ENCODE assay signal across 2 cellular contexts in the genomic region with DNA sequence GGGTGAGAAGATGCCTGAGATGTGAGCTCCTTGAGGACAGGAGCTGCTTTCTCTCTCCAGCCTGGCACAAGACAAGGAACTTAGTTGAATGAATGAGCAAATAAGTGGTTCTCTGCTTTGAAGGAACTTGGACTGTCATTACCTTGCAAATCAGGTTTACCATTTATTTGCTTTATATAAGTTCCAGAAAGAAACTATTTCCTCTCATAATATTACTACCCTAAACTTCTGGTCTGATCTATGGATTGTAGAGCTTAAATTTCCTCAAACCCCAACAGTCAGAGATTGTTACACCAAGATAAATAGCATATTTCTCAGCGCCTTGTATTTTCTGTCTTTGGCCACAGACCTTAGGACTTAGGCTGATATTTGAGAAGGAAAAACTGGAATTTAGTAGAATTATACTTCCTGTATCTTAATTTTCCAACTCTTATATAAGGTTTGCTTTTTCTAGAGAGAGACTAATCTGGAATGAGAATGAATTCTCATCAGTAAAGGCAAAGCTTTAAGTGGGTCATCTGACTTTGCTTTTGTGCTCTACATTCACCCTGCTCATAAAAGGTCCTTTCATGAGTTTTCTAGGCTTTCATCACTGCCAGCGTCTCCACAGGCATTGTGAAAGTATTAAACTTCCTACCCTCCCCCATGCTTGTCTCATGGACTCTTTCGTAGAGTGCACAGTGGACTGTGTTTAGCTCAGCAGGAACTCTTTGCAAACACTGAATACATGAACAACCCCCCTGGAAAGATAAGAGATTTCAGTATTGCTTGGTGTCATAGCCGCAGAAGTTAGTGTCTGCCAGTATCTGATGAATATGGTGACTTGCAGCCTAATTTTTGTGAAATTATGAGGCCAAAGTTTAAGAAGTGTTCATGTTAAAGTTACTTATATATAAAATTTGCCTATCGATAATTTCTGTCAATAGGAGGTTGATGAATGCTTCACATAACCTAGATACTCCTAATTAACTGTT.
TF ChIP-seq lines count a peak whose summit lies in the region.

No MANE protein-coding gene starts in this region.

TF ChIP-seq in K562, 482 proteins besides CTCF, POLR2A, EP300 and RAD21 (continued from another document and continues in another):
- TF ChIP-seq, protein P1, sequence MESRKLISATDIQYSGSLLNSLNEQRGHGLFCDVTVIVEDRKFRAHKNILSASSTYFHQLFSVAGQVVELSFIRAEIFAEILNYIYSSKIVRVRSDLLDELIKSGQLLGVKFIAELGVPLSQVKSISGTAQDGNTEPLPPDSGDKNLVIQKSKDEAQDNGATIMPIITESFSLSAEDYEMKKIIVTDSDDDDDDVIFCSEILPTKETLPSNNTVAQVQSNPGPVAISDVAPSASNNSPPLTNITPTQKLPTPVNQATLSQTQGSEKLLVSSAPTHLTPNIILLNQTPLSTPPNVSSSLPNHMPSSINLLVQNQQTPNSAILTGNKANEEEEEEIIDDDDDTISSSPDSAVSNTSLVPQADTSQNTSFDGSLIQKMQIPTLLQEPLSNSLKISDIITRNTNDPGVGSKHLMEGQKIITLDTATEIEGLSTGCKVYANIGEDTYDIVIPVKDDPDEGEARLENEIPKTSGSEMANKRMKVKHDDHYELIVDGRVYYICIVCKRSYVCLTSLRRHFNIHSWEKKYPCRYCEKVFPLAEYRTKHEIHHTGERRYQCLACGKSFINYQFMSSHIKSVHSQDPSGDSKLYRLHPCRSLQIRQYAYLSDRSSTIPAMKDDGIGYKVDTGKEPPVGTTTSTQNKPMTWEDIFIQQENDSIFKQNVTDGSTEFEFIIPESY (CRISPR knock-in tag; IDR thresholded peaks at IDR 0.05): no peak
- TF ChIP-seq MEIS2 (IDR thresholded peaks at IDR 0.05; ENCODE audit: partially characterized antibody): peak; percentile 36
- TF ChIP-seq DPF2 (IDR thresholded peaks at IDR 0.05): peak; percentile 81
- TF ChIP-seq FOXJ3 (CRISPR knock-in tag; IDR thresholded peaks at IDR 0.05): no peak
- TF ChIP-seq TBL1XR1 (IDR thresholded peaks at IDR 0.05; ENCODE audit: low read length in 2 of 2): no peak
- TF ChIP-seq, protein P2, sequence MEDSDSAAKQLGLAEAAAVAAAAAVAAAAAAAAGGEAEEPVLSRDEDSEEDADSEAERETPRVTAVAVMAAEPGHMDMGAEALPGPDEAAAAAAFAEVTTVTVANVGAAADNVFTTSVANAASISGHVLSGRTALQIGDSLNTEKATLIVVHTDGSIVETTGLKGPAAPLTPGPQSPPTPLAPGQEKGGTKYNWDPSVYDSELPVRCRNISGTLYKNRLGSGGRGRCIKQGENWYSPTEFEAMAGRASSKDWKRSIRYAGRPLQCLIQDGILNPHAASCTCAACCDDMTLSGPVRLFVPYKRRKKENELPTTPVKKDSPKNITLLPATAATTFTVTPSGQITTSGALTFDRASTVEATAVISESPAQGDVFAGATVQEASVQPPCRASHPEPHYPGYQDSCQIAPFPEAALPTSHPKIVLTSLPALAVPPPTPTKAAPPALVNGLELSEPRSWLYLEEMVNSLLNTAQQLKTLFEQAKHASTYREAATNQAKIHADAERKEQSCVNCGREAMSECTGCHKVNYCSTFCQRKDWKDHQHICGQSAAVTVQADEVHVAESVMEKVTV (CRISPR knock-in tag; IDR thresholded peaks at IDR 0.05): no peak
- TF ChIP-seq COPS2 (conservative IDR thresholded peaks at IDR 0.05): no peak
- TF ChIP-seq ZKSCAN3 (CRISPR knock-in tag; IDR thresholded peaks at IDR 0.05): no peak
- TF ChIP-seq SRSF9 (IDR thresholded peaks at IDR 0.05; ENCODE audit: borderline replicate concordance, low read depth, low read length): no peak
- TF ChIP-seq NFATC3 (IDR thresholded peaks at IDR 0.05): no peak
- TF ChIP-seq ELF2 (CRISPR knock-in tag; IDR thresholded peaks at IDR 0.05): no peak
- peak; percentile 55; the same call in 1 of the 2 replicates for TF ChIP-seq TEAD4 (IDR thresholded peaks at IDR 0.05; ENCODE audit: low read length)
- no peak for TF ChIP-seq TEAD4 (CRISPR knock-in tag; IDR thresholded peaks at IDR 0.05; ENCODE audit: borderline replicate concordance)
- TF ChIP-seq ZBTB7A (IDR thresholded peaks at IDR 0.05; ENCODE audit: borderline replicate concordance, control insufficient read depth, low read depth, low read length): no peak
- TF ChIP-seq, protein P3, sequence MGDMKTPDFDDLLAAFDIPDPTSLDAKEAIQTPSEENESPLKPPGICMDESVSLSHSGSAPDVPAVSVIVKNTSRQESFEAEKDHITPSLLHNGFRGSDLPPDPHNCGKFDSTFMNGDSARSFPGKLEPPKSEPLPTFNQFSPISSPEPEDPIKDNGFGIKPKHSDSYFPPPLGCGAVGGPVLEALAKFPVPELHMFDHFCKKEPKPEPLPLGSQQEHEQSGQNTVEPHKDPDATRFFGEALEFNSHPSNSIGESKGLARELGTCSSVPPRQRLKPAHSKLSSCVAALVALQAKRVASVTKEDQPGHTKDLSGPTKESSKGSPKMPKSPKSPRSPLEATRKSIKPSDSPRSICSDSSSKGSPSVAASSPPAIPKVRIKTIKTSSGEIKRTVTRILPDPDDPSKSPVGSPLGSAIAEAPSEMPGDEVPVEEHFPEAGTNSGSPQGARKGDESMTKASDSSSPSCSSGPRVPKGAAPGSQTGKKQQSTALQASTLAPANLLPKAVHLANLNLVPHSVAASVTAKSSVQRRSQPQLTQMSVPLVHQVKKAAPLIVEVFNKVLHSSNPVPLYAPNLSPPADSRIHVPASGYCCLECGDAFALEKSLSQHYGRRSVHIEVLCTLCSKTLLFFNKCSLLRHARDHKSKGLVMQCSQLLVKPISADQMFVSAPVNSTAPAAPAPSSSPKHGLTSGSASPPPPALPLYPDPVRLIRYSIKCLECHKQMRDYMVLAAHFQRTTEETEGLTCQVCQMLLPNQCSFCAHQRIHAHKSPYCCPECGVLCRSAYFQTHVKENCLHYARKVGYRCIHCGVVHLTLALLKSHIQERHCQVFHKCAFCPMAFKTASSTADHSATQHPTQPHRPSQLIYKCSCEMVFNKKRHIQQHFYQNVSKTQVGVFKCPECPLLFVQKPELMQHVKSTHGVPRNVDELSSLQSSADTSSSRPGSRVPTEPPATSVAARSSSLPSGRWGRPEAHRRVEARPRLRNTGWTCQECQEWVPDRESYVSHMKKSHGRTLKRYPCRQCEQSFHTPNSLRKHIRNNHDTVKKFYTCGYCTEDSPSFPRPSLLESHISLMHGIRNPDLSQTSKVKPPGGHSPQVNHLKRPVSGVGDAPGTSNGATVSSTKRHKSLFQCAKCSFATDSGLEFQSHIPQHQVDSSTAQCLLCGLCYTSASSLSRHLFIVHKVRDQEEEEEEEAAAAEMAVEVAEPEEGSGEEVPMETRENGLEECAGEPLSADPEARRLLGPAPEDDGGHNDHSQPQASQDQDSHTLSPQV (IDR thresholded peaks at IDR 0.05): 0 out of 2 replicates have a peak, but pooled peaks have one; percentile 17
- no peak for TF ChIP-seq ZC3H8 (IDR thresholded peaks at IDR 0.05)
- TF ChIP-seq ADNP (tag; IDR thresholded peaks at IDR 0.05): no peak
- TF ChIP-seq ATF7 (IDR thresholded peaks at IDR 0.05): peak; percentile 53; the same call in 1 of the 2 replicates
- no peak for TF ChIP-seq NR2F6 (CRISPR knock-in tag; IDR thresholded peaks at IDR 0.05)
- TF ChIP-seq RCOR1 (IDR thresholded peaks at IDR 0.05; ENCODE audit: borderline replicate concordance in 1 of 2, low read depth in 2 of 2, low read length in 2 of 2): peak in 1 of 2 experiments; percentile 64; a peak in 2 of 4 replicates
- peak; percentile 32 for TF ChIP-seq TAL1 (IDR thresholded peaks at IDR 0.05)
- no peak for TF ChIP-seq ARHGAP35 (IDR thresholded peaks at IDR 0.05; ENCODE audit: partially characterized antibody)

TF ChIP-seq in HepG2, 621 proteins besides CTCF, POLR2A, EP300 and RAD21 (continued from another document and continues in another):
- TF ChIP-seq, protein P4, sequence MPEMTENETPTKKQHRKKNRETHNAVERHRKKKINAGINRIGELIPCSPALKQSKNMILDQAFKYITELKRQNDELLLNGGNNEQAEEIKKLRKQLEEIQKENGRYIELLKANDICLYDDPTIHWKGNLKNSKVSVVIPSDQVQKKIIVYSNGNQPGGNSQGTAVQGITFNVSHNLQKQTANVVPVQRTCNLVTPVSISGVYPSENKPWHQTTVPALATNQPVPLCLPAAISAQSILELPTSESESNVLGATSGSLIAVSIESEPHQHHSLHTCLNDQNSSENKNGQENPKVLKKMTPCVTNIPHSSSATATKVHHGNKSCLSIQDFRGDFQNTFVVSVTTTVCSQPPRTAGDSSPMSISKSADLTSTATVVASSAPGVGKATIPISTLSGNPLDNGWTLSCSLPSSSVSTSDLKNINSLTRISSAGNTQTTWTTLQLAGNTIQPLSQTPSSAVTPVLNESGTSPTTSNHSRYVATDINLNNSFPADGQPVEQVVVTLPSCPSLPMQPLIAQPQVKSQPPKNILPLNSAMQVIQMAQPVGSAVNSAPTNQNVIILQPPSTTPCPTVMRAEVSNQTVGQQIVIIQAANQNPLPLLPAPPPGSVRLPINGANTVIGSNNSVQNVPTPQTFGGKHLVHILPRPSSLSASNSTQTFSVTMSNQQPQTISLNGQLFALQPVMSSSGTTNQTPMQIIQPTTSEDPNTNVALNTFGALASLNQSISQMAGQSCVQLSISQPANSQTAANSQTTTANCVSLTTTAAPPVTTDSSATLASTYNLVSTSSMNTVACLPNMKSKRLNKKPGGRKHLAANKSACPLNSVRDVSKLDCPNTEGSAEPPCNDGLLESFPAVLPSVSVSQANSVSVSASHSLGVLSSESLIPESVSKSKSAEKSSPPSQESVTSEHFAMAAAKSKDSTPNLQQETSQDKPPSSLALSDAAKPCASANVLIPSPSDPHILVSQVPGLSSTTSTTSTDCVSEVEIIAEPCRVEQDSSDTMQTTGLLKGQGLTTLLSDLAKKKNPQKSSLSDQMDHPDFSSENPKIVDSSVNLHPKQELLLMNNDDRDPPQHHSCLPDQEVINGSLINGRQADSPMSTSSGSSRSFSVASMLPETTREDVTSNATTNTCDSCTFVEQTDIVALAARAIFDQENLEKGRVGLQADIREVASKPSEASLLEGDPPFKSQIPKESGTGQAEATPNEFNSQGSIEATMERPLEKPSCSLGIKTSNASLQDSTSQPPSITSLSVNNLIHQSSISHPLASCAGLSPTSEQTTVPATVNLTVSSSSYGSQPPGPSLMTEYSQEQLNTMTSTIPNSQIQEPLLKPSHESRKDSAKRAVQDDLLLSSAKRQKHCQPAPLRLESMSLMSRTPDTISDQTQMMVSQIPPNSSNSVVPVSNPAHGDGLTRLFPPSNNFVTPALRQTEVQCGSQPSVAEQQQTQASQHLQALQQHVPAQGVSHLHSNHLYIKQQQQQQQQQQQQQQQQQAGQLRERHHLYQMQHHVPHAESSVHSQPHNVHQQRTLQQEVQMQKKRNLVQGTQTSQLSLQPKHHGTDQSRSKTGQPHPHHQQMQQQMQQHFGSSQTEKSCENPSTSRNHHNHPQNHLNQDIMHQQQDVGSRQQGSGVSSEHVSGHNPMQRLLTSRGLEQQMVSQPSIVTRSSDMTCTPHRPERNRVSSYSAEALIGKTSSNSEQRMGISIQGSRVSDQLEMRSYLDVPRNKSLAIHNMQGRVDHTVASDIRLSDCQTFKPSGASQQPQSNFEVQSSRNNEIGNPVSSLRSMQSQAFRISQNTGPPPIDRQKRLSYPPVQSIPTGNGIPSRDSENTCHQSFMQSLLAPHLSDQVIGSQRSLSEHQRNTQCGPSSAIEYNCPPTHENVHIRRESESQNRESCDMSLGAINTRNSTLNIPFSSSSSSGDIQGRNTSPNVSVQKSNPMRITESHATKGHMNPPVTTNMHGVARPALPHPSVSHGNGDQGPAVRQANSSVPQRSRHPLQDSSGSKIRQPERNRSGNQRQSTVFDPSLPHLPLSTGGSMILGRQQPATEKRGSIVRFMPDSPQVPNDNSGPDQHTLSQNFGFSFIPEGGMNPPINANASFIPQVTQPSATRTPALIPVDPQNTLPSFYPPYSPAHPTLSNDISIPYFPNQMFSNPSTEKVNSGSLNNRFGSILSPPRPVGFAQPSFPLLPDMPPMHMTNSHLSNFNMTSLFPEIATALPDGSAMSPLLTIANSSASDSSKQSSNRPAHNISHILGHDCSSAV (CRISPR knock-in tag; IDR thresholded peaks at IDR 0.05; ENCODE audit: borderline replicate concordance): no peak
- TF ChIP-seq GATAD1 (CRISPR knock-in tag; IDR thresholded peaks at IDR 0.05): peak; percentile 73
- no peak for TF ChIP-seq ZNF782 (CRISPR knock-in tag; IDR thresholded peaks at IDR 0.05; ENCODE audit: borderline replicate concordance)
- TF ChIP-seq IRF1 (CRISPR knock-in tag; IDR thresholded peaks at IDR 0.05; ENCODE audit: low read depth): no peak
- TF ChIP-seq AKNA (CRISPR knock-in tag; IDR thresholded peaks at IDR 0.05; ENCODE audit: borderline replicate concordance): no peak
- no peak for TF ChIP-seq POLR2AphosphoS2 (IDR thresholded peaks at IDR 0.05; ENCODE audit: low read depth, low read length)
- no peak for TF ChIP-seq RBFOX2 (IDR thresholded peaks at IDR 0.05; ENCODE audit: low read depth, low read length)
- no peak for TF ChIP-seq ZNF674 (CRISPR knock-in tag; IDR thresholded peaks at IDR 0.05; ENCODE audit: low read depth)
- TF ChIP-seq SKI (IDR thresholded peaks at IDR 0.05; ENCODE audit: partially characterized antibody): peak; percentile 84
